ENCODE assay signal across 15 cellular contexts in the genomic region with DNA sequence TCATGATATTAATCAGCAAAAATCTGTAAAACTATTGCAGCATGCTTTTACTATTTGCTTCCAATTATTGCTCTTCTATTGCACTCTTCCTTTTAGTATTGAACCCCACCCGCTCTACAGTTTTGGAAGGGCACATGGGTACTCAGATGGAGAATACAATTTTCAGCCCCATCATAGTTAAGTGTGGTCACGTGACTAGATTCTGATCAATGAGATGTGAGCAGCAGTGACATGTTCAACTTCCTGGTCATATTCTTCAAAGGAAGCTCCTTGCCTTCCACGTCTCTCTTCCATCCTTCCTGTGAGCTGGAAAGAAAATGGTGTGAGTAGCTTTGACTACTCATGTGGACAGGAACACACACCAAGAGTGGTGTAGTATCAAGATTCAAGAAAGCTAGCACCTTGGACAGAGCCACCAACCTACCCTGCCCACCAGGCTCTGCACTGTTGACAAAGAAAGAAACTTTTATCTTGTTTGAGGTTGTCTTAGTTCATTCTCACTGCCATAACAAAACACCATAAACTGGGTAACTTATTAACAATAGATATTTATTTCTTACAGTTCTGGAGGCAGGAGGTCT. TPM values are rescaled to one million over a fixed set of nuclear protein-coding genes. Genes with fewer than 3 reads are reported as not detected.
DNase-seq lines count a peak whose midpoint lies in the region; ATAC-seq and TF ChIP-seq lines count a peak whose summit lies in the region.
"Had no signal": no experiment of that assay in that cellular context is flagged by ENCODE, and none has a peak within 500 bp of the region (broad histone marks: within the 10 kb centered on the region; RNA-seq: fewer than 3 reads in every experiment).

No MANE protein-coding gene starts in this region.

- no peaks in the 10 kb centered on the region for H4K20me1 ChIP-seq in MM.1S (ENCODE audit: insufficient read depth, low read length)

- TF ChIP-seq EP300 in stomach (IDR thresholded peaks at IDR 0.05), result no peak

- H3K4me1 ChIP-seq in MM.1S (ENCODE audit: low read length) (no peaks in the 10 kb centered on the region), liver (ENCODE audit: control insufficient read depth in 4 of 4, insufficient read depth in 4 of 4, low read length in 3 of 4) (peaks cover 0 to 13% (median 8%) of the 10 kb centered on the region in 4 donors), stomach (peaks cover 8 to 20% (median 13%) of the 10 kb centered on the region in 4 donors)

- in situ Hi-C loops in brain microvascular endothelial cell (cut with HindIII; ENCODE audit: low pct_ligation_motif_present, low sequenced_read_pairs) (no loop called here), GM13977 (cut with MboI; ENCODE audit: low pct_unique_long_range_greater_than_20kb, low sequenced_read_pairs, unreplicated experiment) (no loop called here)

- no peak overlapping the region for H2AFZ ChIP-seq in MM.1S (ENCODE audit: low read length)

- H3K9ac ChIP-seq in MM.1S (ENCODE audit: low read length), result no peak overlapping the region
- no peak overlapping the region for H3K9ac ChIP-seq in liver (ENCODE audit: low read depth in 1 of 2, low read length in 2 of 2)

- H3F3A ChIP-seq in MM.1S (ENCODE audit: insufficient read depth, low read length), result no peaks in the 10 kb centered on the region

- TF ChIP-seq RAD21 in liver (IDR thresholded peaks at IDR 0.05), result no peak

- no peaks in the 10 kb centered on the region for H3K79me2 ChIP-seq in MM.1S (ENCODE audit: low read length)

- WGBS in liver, result 66% methylated on average over 3 of the region's 3 CpGs
- WGBS in stomach, 5 donors, result 59 to 76% (median 66%) methylated on average over 3 of the region's 3 CpGs

- TF ChIP-seq POLR2A in stomach (IDR thresholded peaks at IDR 0.05), result no peak

- no peak overlapping the region for H3K4me2 ChIP-seq in MM.1S (ENCODE audit: low read depth, low read length)

- no peaks in the 10 kb centered on the region for H3K9me2 ChIP-seq in MM.1S (replicated peaks; ENCODE audit: insufficient read depth, low read length)

- H3K27me3 ChIP-seq in MM.1S (replicated peaks; ENCODE audit: insufficient read depth, low read length) (peaks cover 11% of the 10 kb centered on the region; the same call in 1 of the 2 replicates), brain microvascular endothelial cell (replicated peaks) (peaks cover 8% of the 10 kb centered on the region), liver (ENCODE audit: control insufficient read depth in 4 of 4, insufficient read depth in 4 of 4, low read length in 3 of 4) (no peaks in the 10 kb centered on the region), stomach (peaks cover 0 to 30% (median 20%) of the 10 kb centered on the region in 3 donors)

- TF ChIP-seq CTCF in MM.1S (IDR thresholded peaks at IDR 0.05; ENCODE audit: low read length) (no peak), brain microvascular endothelial cell (IDR thresholded peaks at IDR 0.05; ENCODE audit: low read depth, low read length, missing control alignments) (no peak), liver (IDR thresholded peaks at IDR 0.05; ENCODE audit: low read depth, low read length, missing input control) (no peak), stomach (IDR thresholded peaks at IDR 0.05) (no peak), GM13977 (IDR thresholded peaks at IDR 0.05; ENCODE audit: extremely low read depth, insufficient read depth, missing control alignments) (no peak)

- ATAC-seq in GM18511 (IDR thresholded peaks at IDR 0.05; ENCODE audit: unreplicated experiment) (peak; percentile 38), GM18502 (IDR thresholded peaks at IDR 0.05; ENCODE audit: poor library complexity, unreplicated experiment) (no peak)

- H3K27ac ChIP-seq in MM.1S (ENCODE audit: low read length) (no peak overlapping the region), brain microvascular endothelial cell (no peak overlapping the region), liver (ENCODE audit: low read depth in 1 of 2, low read length in 2 of 2) (no peak overlapping the region), stomach (no peak overlapping the region)
- H3K27ac ChIP-seq: skin epidermis had no signal

- H3K4me3 ChIP-seq in MM.1S (ENCODE audit: low read length) (no peak overlapping the region), brain microvascular endothelial cell (ENCODE audit: low read depth, low read length) (no peak overlapping the region), liver (ENCODE audit: low read depth in 1 of 3, low read length in 3 of 3) (no peak overlapping the region), stomach (no peak overlapping the region)
- H3K4me3 ChIP-seq: skin epidermis had no signal

- no peaks in the 10 kb centered on the region for H3K36me3 ChIP-seq in MM.1S (replicated peaks; ENCODE audit: insufficient read depth, low read length)
- H3K36me3 ChIP-seq in brain microvascular endothelial cell (replicated peaks), result no peaks in the 10 kb centered on the region
- no peaks in the 10 kb centered on the region for H3K36me3 ChIP-seq in liver (ENCODE audit: control insufficient read depth in 4 of 4, insufficient read depth in 3 of 4, low read depth in 1 of 4, low read length in 3 of 4)
- H3K36me3 ChIP-seq in stomach, result no peaks in the 10 kb centered on the region

- H3K9me3 ChIP-seq in MM.1S (replicated peaks; ENCODE audit: insufficient read depth, low read length), result no peaks in the 10 kb centered on the region
- H3K9me3 ChIP-seq in liver (ENCODE audit: control insufficient read depth in 4 of 4, low read length in 3 of 4), result no peaks in the 10 kb centered on the region
- H3K9me3 ChIP-seq in stomach, result no peaks in the 10 kb centered on the region

- DNase-seq in MM.1S, result peak; percentile 42
- peak; percentile 17 for DNase-seq in brain microvascular endothelial cell
- no peak for DNase-seq in DMS53 treated with DMSO at 0.1 percent for 48 hours (lab: John Stamatoyannopoulos, UW; ENCODE audit: unreplicated experiment)
- DNase-seq in stomach, result no peak
- no peak for DNase-seq in GM13977 (ENCODE audit: low spot score)
- DNase-seq: C1 segment of cervical spinal cord, KG1, naive B cell, NCI-H2029, NCI-H774, SHP77 had no signal

- intact Hi-C loops in stomach (cut with DNase I; ENCODE audit: low total_unique reads), result no loop called here

TF ChIP-seq in liver, 16 proteins besides CTCF, POLR2A, EP300 and RAD21:
- TF ChIP-seq FOXA1 (IDR thresholded peaks at IDR 0.05), result no peak
- TF ChIP-seq, protein P1, sequence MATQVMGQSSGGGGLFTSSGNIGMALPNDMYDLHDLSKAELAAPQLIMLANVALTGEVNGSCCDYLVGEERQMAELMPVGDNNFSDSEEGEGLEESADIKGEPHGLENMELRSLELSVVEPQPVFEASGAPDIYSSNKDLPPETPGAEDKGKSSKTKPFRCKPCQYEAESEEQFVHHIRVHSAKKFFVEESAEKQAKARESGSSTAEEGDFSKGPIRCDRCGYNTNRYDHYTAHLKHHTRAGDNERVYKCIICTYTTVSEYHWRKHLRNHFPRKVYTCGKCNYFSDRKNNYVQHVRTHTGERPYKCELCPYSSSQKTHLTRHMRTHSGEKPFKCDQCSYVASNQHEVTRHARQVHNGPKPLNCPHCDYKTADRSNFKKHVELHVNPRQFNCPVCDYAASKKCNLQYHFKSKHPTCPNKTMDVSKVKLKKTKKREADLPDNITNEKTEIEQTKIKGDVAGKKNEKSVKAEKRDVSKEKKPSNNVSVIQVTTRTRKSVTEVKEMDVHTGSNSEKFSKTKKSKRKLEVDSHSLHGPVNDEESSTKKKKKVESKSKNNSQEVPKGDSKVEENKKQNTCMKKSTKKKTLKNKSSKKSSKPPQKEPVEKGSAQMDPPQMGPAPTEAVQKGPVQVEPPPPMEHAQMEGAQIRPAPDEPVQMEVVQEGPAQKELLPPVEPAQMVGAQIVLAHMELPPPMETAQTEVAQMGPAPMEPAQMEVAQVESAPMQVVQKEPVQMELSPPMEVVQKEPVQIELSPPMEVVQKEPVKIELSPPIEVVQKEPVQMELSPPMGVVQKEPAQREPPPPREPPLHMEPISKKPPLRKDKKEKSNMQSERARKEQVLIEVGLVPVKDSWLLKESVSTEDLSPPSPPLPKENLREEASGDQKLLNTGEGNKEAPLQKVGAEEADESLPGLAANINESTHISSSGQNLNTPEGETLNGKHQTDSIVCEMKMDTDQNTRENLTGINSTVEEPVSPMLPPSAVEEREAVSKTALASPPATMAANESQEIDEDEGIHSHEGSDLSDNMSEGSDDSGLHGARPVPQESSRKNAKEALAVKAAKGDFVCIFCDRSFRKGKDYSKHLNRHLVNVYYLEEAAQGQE (IDR thresholded peaks at IDR 0.05), result peak; percentile 93

RNA-seq across cellular contexts. Expression of a gene that starts 3.7 kb away (rescaled TPM):
- total RNA-seq in liver (1 to 10 TPM in 1 of 2 donors, under 1 TPM in 1; 0.05 to 3.3 TPM), stomach (1 to 10 TPM in 2 of 5 donors, under 1 TPM in 3; 0.14 to 6.6 (median 0.58) TPM)
- polyA plus RNA-seq in liver (1 to 10 TPM in 1 of 2 donors, under 1 TPM in 1; 0.33 to 1.8 TPM), stomach (1 to 10 TPM in 1 of 3 donors, under 1 TPM in 2; 0.08 to 1.4 (median 0.50) TPM)

Comparison
In these comparisons a context has a peak if more than half of its experiments do, and no peak if none do; other contexts are left out.
1. DNase-seq: peak in MM.1S (single experiment) and brain microvascular endothelial cell (single experiment); none in DMS53 treated with DMSO at 0.1 percent for 48 hours (single experiment), stomach (single experiment) and GM13977 (single experiment).